ENCODE assay signal across 17 cellular contexts in the genomic region with DNA sequence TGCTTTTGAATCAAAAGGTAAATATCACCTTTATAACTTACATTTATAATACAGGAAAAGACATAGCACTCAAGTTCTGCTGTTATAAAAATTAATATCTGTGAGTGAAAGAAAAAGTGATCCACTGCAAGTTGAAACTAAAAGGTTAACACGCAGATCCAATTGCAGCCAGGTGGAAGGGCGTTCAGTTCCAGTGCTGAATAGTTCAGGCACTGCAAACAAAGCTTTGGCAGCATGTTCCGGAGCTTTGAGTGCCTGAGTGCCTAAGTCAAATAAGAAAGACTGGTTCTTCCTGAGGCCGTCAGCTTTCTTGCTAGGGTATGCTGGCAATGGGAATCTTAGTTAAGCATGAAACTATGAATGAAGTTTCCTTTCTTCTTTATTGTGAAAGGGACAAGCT.
DNase-seq lines count a peak whose midpoint lies in the region; ATAC-seq, FAIRE-seq and TF ChIP-seq lines count a peak whose summit lies in the region.
"Had no signal": no experiment of that assay in that cellular context is flagged by ENCODE, and none has a peak within 500 bp of the region (broad histone marks: within the 10 kb centered on the region; RNA-seq: fewer than 3 reads in every experiment).

No MANE protein-coding gene starts in this region.

- H3K4me1 ChIP-seq in pancreas (peaks cover 3 to 19% (median 4%) of the 10 kb centered on the region in 3 donors), SJCRH30 (no peaks in the 10 kb centered on the region)
- H3K4me1 ChIP-seq: Peyer's patch had no signal

- FAIRE-seq in pancreas (lab: Jason Lieb, UNC): no peak

- H3K27me3 ChIP-seq in pancreas (no peaks in the 10 kb centered on the region), SJCRH30 (no peaks in the 10 kb centered on the region)
- H3K27me3 ChIP-seq: Peyer's patch had no signal

- intact Hi-C loops in pancreas (cut with DNase I): no loop called here

- WGBS in pancreas, 2 donors: 9 to 14% methylated on average over 4 of the region's 4 CpGs

- H3K36me3 ChIP-seq in pancreas (peaks cover 0 to 15% (median 0%) of the 10 kb centered on the region in 3 donors), SJCRH30 (peaks cover 43% of the 10 kb centered on the region)

- peak overlapping the region in 1 of 4 donors; percentile 12 for H3K27ac ChIP-seq in pancreas
- H3K27ac ChIP-seq in SJCRH30: no peak overlapping the region
- H3K27ac ChIP-seq: left ventricle myocardium inferior, Peyer's patch, thoracic aorta had no signal

- peak; percentile 94 to 100 (median 98) for ATAC-seq in pancreas
- ATAC-seq: activated CD8-positive, alpha-beta memory T cell treated with anti-CD3 and anti-CD28 coated beads, Interleukin-2, amount 10 ng/mL, durations not matched to agents 7 days and 5 days had no signal

- TF ChIP-seq CTCF in pancreas (IDR thresholded peaks at IDR 0.05): no peak

- H3K4me3 ChIP-seq in pancreas (peak overlapping the region in 1 of 4 donors; percentile 13), SJCRH30 (no peak overlapping the region)
- H3K4me3 ChIP-seq: left ventricle myocardium inferior, Peyer's patch, thoracic aorta had no signal

- H3K9me3 ChIP-seq in pancreas (no peaks in the 10 kb centered on the region), SJCRH30 (replicated peaks) (no peaks in the 10 kb centered on the region)
- H3K9me3 ChIP-seq: Peyer's patch, thoracic aorta had no signal

- DNase-seq in DMS53 treated with DMSO at 0.1 percent for 48 hours (lab: John Stamatoyannopoulos, UW; ENCODE audit: unreplicated experiment): peak; percentile 50
- DNase-seq in NCI-H1092 (lab: John Stamatoyannopoulos, UW): peak; percentile 49
- DNase-seq in SHP77 treated with DMSO at 0.1 percent for 48 hours (lab: John Stamatoyannopoulos, UW): peak; percentile 11
- peak in 4 of 6 donors; percentile 41 to 67 (median 60) for DNase-seq in pancreas
- no peak for DNase-seq in SJCRH30
- no peak for DNase-seq in H4 (ENCODE audit: low spot score)
- no peak for DNase-seq in activated CD4-positive, alpha-beta T cell treated with anti-CD3 and anti-CD28 coated beads for 1 hour
- DNase-seq: activated CD4-positive, CD25-positive, alpha-beta regulatory T cell; activated CD8-positive, alpha-beta memory T cell treated with anti-CD3 and anti-CD28 coated beads, Interleukin-2, amount 10 ng/mL, durations not matched to agents 7 days and 5 days; activated effector memory CD4-positive, alpha-beta T cell treated with anti-CD3 and anti-CD28 coated beads, Interleukin-2, amount 50 U/mL, for 16 hours; amygdala; foreskin fibroblast; left ventricle myocardium inferior; NCI-H1048; NCI-H524 treated with DMSO at 0.1 percent for 48 hours; Peyer's patch had no signal

Comparison
In these comparisons a context has a peak if more than half of its experiments do, and no peak if none do; other contexts are left out.
1. DNase-seq: peak in DMS53 treated with DMSO at 0.1 percent for 48 hours (single experiment), NCI-H1092 (single experiment), SHP77 treated with DMSO at 0.1 percent for 48 hours (single experiment) and pancreas (4 of 6); none in SJCRH30 (0 of 2), H4 (single experiment) and activated CD4-positive, alpha-beta T cell treated with anti-CD3 and anti-CD28 coated beads for 1 hour (single experiment).